8 cellular contexts compared by ENCODE assay signal in the genomic region with DNA sequence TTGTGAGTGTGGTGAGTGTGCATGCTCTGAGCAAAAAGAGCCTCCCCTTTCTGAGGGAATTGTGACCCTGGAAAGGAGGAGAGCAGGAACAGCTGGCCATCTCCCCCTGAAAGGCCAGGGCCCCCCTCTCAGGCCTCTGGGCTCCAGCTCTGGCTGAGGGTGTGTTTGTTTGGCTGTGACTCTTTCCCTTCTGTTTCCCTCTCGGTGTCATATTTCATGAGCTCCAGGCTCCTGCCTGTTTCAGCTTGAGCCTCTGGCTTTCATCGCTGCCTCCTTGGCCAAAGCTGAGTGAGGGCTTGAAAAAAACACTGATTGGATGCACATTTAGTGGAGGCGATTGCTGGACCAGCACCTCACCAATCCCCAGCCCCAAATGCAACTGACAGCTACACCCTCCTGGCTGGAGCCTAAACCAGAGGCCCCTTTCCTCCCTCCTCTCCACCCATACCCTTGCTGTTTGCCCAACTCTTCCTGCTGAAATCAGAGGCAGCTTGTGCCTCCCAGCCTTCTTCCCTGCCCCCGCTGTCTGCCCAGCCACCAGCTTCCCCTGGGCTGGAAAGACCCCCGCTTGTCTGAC.
DNase-seq lines count a peak whose midpoint lies in the region; ATAC-seq and TF ChIP-seq lines count a peak whose summit lies in the region.

No MANE protein-coding gene starts in this region.

- TF ChIP-seq CTCF in chondrocyte (IDR thresholded peaks at IDR 0.05) (no peak), thyroid gland (IDR thresholded peaks at IDR 0.05) (no peak), GM13977 (IDR thresholded peaks at IDR 0.05; ENCODE audit: extremely low read depth, insufficient read depth, missing control alignments) (no peak)

- peaks cover 8 to 23% of the 10 kb centered on the region in 2 donors for H3K4me1 ChIP-seq in thyroid gland

- H3K4me1 Mint-ChIP-seq in chondrocyte (ENCODE audit: low read depth): peaks cover 44% of the 10 kb centered on the region

- in situ Hi-C loops in GM13977 (cut with MboI; ENCODE audit: low pct_unique_long_range_greater_than_20kb, low sequenced_read_pairs, unreplicated experiment): no loop called here

- no peaks in the 10 kb centered on the region for H3K27me3 Mint-ChIP-seq in chondrocyte (ENCODE audit: low read depth)

- peak overlapping the region in 2 of 3 donors; percentile 61 to 70 for H3K27ac ChIP-seq in thyroid gland

- 28 to 37% methylated on average over 5 of the region's 5 CpGs for whole genome bisulfite sequencing in thyroid gland, 2 donors

- no peaks in the 10 kb centered on the region for H3K27me3 ChIP-seq in thyroid gland

- H3K36me3 Mint-ChIP-seq in chondrocyte (ENCODE audit: low read depth): no peaks in the 10 kb centered on the region

- no peaks in the 10 kb centered on the region for H3K9me3 Mint-ChIP-seq in chondrocyte (ENCODE audit: low read depth)

- peak; percentile 86 for DNase-seq in EL
- DNase-seq in NCI-H446 (lab: John Stamatoyannopoulos, UW): peak; percentile 99
- no peak for DNase-seq in chondrocyte (ENCODE audit: low spot score)
- peak; percentile 18 to 75 for DNase-seq in left colon
- DNase-seq in thyroid gland: peak; percentile 60 to 61
- DNase-seq in GM13977 (ENCODE audit: low spot score): no peak
- no peak for DNase-seq in activated naive CD4-positive, alpha-beta T cell treated with Interleukin-2 at 50 U/mL for 16 hours

- no peak overlapping the region for H3K4me3 ChIP-seq in thyroid gland (replicated peaks in 1 of 3)

- peak in 1 of 2 donors; percentile 17 for TF ChIP-seq POLR2A in thyroid gland (IDR thresholded peaks at IDR 0.05)

- peak; percentile 65 for ATAC-seq in left colon
- ATAC-seq in GM18870 (IDR thresholded peaks at IDR 0.05; ENCODE audit: unreplicated experiment): no peak

- H3K4me3 Mint-ChIP-seq in chondrocyte (ENCODE audit: unreplicated experiment): peak overlapping the region; percentile 23

- intact Hi-C loops in left colon (cut with DNase I, micrococcal nuclease) (no loop called here), thyroid gland (cut with DNase I) (no loop called here)

- no peaks in the 10 kb centered on the region for H3K36me3 ChIP-seq in thyroid gland

- no peaks in the 10 kb centered on the region for H3K9me3 ChIP-seq in thyroid gland

- peak overlapping the region; percentile 87 for H3K27ac Mint-ChIP-seq in chondrocyte (ENCODE audit: unreplicated experiment)

Comparison
In these comparisons a context has a peak if more than half of its experiments do, and no peak if none do; other contexts are left out.
1. DNase-seq: peak in EL (single experiment), NCI-H446 (2 of 2), left colon (2 of 2) and thyroid gland (2 of 2); none in chondrocyte (single experiment), GM13977 (single experiment) and activated naive CD4-positive, alpha-beta T cell treated with Interleukin-2 at 50 U/mL for 16 hours (single experiment).